In the genomic region with DNA sequence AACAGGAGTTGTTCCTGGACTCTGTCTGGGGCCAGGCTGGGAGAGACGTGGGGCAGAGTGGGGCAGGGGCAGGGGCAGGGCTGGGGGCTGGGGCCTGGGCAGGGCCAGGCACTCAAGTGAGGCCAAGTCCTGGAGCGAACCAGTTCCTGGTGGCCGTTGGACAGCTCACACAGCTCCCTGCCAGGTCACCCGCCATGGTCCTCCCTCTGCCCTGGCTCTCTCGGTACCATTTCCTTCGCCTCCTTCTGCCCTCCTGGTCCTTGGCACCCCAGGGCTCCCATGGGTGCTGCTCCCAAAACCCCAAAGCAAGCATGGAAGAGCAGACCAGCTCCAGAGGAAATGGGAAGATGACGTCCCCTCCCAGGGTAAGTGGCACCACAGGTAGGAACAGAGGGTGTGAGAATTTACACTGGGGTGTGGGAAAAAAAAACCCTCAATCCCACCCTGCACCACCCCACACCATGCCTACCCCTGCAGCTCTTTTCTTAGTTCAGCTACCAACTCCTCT, we compare ENCODE assay signal across 14 cellular contexts. TPM values are rescaled to one million over a fixed set of nuclear protein-coding genes. Genes with fewer than 3 reads are reported as not detected.
A peak's percentile ranks its signal among the peaks of the same experiment; 100 is the strongest.
DNase-seq lines count a peak whose midpoint lies in the region; ATAC-seq and TF ChIP-seq lines count a peak whose summit lies in the region.
"Had no signal": no experiment of that assay in that cellular context is flagged by ENCODE, and none has a peak within 500 bp of the region (broad histone marks: within the 10 kb centered on the region; RNA-seq: fewer than 3 reads in every experiment).

A gene with protein sequence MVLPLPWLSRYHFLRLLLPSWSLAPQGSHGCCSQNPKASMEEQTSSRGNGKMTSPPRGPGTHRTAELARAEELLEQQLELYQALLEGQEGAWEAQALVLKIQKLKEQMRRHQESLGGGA (plus strand): TSS at position 142 of the 508 bp plus-strand sequence. CDS start 53 bp downstream, at position 195.

- ATAC-seq in activated T-cell treated with anti-CD3 and anti-CD28 coated beads, Interleukin-2, amount 50 U/mL, for 72 hours (replicated peaks in 1 of 2) = peak; percentile 12 to 15
- ATAC-seq in stimulated activated naive B cell treated with anti-CD40 and anti-IgM and Interleukin-4, amounts not matched to agents 10 μg/mL and 1 μg/mL and 100 μg/mL, for 72 hours (replicated peaks) = peak; percentile 22 to 29

- no peak for DNase-seq in activated T-cell treated with anti-CD3 and anti-CD28 coated beads, Interleukin-2, amount 50 U/mL, for 72 hours
- no peak for DNase-seq in activated T-cell treated with anti-CD3 and anti-CD28 coated beads for 4 hours
- DNase-seq in SK-N-SH = no peak
- DNase-seq in stimulated activated naive B cell treated with anti-CD40 and anti-IgM and Interleukin-4, amounts not matched to agents 10 μg/mL and 1 μg/mL and 100 μg/mL, for 72 hours = no peak
- DNase-seq in NCI-H2029 (lab: John Stamatoyannopoulos, UW) = no peak
- DNase-seq in iPS-NIHi7 (ENCODE audit: extremely low spot score) = no peak
- no peak for DNase-seq in NCI-H1092 (lab: John Stamatoyannopoulos, UW)
- DNase-seq: activated CD4-positive, alpha-beta T cell treated with anti-CD3 and anti-CD28 coated beads for 4 hours; heart right ventricle had no signal

- H2AFZ ChIP-seq in SK-N-SH (ENCODE audit: low read depth) = no peak within 1 kb of the TSS

- H3K27ac Mint-ChIP-seq in activated T-cell treated with anti-CD3 and anti-CD28 coated beads, Interleukin-2, amount 50 U/mL, for 72 hours = no peak within 1 kb of the TSS
- peak within 1 kb of the TSS; percentile 91 for H3K27ac Mint-ChIP-seq in stimulated activated naive B cell treated with anti-CD40 and anti-IgM and Interleukin-4, amounts not matched to agents 10 μg/mL and 1 μg/mL and 100 μg/mL, for 72 hours

- 90% methylated on average over 6 of the region's 7 CpGs for WGBS in SK-N-SH (ENCODE audit: low lambda C conversion rate)

- no peaks in the 10 kb centered on the region for H3K27me3 ChIP-seq in SK-N-SH (ENCODE audit: insufficient read depth)
- H3K27me3 ChIP-seq in iPS-20b (ENCODE audit: insufficient read depth, low read length) = no peaks in the 10 kb centered on the region
- H3K27me3 ChIP-seq: adrenal gland, heart right ventricle, SJSA1 had no signal

- TF ChIP-seq CTCF in SK-N-SH (IDR thresholded peaks at IDR 0.05) = no peak

- H3K4me1 Mint-ChIP-seq in activated T-cell treated with anti-CD3 and anti-CD28 coated beads, Interleukin-2, amount 50 U/mL, for 72 hours (ENCODE audit: low read depth) = peaks cover 13% of the 10 kb centered on the region
- H3K4me1 Mint-ChIP-seq in stimulated activated naive B cell treated with anti-CD40 and anti-IgM and Interleukin-4, amounts not matched to agents 10 μg/mL and 1 μg/mL and 100 μg/mL, for 72 hours = peaks cover 13 to 29% of the 10 kb centered on the region in 2 donors

- no peak within 1 kb of the TSS for H3K4me2 ChIP-seq in SK-N-SH

- CTCF ChIA-PET in SK-N-SH (lab: Yijun Ruan, JAX) = interaction anchor here (0.7 to 1.1 kb wide), 2 partner anchors 10 to 11 kb away, joined by 3 to 4 read pairs; no protein-coding TSS in a partner anchor

- no peak within 1 kb of the TSS for H3K9ac ChIP-seq in SK-N-SH
- 0 out of 2 replicates have a peak within 1 kb of the TSS, but pooled peaks have one; percentile 15 for H3K9ac ChIP-seq in iPS-20b (ENCODE audit: low read depth, low read length)

- H3K27ac ChIP-seq in SK-N-SH (ENCODE audit: low read depth in 2 of 2, low read length in 1 of 2) (no peak within 1 kb of the TSS), iPS-20b (ENCODE audit: low read length) (no peak within 1 kb of the TSS)
- H3K27ac ChIP-seq: adrenal gland, heart right ventricle, SJSA1 had no signal

- H3K9me3 Mint-ChIP-seq in activated T-cell treated with anti-CD3 and anti-CD28 coated beads, Interleukin-2, amount 50 U/mL, for 72 hours = no peaks in the 10 kb centered on the region
- H3K9me3 Mint-ChIP-seq in stimulated activated naive B cell treated with anti-CD40 and anti-IgM and Interleukin-4, amounts not matched to agents 10 μg/mL and 1 μg/mL and 100 μg/mL, for 72 hours = no peaks in the 10 kb centered on the region
- H3K9me3 Mint-ChIP-seq: IgD-negative memory B cell had no signal

- H3K4me1 ChIP-seq in SK-N-SH (ENCODE audit: control insufficient read depth in 1 of 2, insufficient read depth in 2 of 2, low read depth in 1 of 2, low read length in 1 of 2) (peaks cover 0 to 14% of the 10 kb centered on the region in 2 experiments; a peak in 2 of 4 replicates), iPS-20b (ENCODE audit: insufficient read depth, low read length) (no peaks in the 10 kb centered on the region)

- H3K9me3 ChIP-seq in SK-N-SH (no peaks in the 10 kb centered on the region), iPS-20b (ENCODE audit: insufficient read depth, low read depth, low read length) (no peaks in the 10 kb centered on the region)
- H3K9me3 ChIP-seq: adrenal gland, heart right ventricle, SJSA1 had no signal

- H3K79me2 ChIP-seq in SK-N-SH (ENCODE audit: insufficient read depth) = peaks cover 7% of the 10 kb centered on the region; the same call in 1 of the 2 replicates

- H3K36me3 ChIP-seq in SK-N-SH (replicated peaks in 1 of 2; ENCODE audit: control insufficient read depth in 1 of 2, insufficient read depth in 2 of 2, low read length in 1 of 2) (peaks cover 35 to 43% of the 10 kb centered on the region in 2 experiments), iPS-20b (ENCODE audit: insufficient read depth, low read depth, low read length) (peaks cover 47% of the 10 kb centered on the region)

- POLR2A ChIA-PET in SK-N-SH (lab: Yijun Ruan, JAX) = interaction anchor here (1.2 kb wide), 1 partner anchor 13 kb away, joined by 4 read pairs; the partner anchor contains the start of gene DDX39B

- TF ChIP-seq EP300 in SK-N-SH (IDR thresholded peaks at IDR 0.05; ENCODE audit: borderline replicate concordance in 1 of 2, low read depth in 1 of 2, low read length in 1 of 2) = no peak

- H4K20me1 ChIP-seq in SK-N-SH (ENCODE audit: insufficient read depth) = peaks cover 26% of the 10 kb centered on the region

- no peaks in the 10 kb centered on the region for H3K27me3 Mint-ChIP-seq in activated T-cell treated with anti-CD3 and anti-CD28 coated beads, Interleukin-2, amount 50 U/mL, for 72 hours (ENCODE audit: low read depth)
- H3K27me3 Mint-ChIP-seq in stimulated activated naive B cell treated with anti-CD40 and anti-IgM and Interleukin-4, amounts not matched to agents 10 μg/mL and 1 μg/mL and 100 μg/mL, for 72 hours = no peaks in the 10 kb centered on the region
- H3K27me3 Mint-ChIP-seq: IgD-negative memory B cell had no signal

- H3K4me3 Mint-ChIP-seq in activated T-cell treated with anti-CD3 and anti-CD28 coated beads, Interleukin-2, amount 50 U/mL, for 72 hours = no peak within 1 kb of the TSS
- H3K4me3 Mint-ChIP-seq in stimulated activated naive B cell treated with anti-CD40 and anti-IgM and Interleukin-4, amounts not matched to agents 10 μg/mL and 1 μg/mL and 100 μg/mL, for 72 hours = no peak within 1 kb of the TSS
- H3K4me3 Mint-ChIP-seq: IgD-negative memory B cell had no signal

- H3F3A ChIP-seq in SK-N-SH (replicated peaks; ENCODE audit: insufficient read depth) = peaks cover 28% of the 10 kb centered on the region

- TF ChIP-seq RAD21 in SK-N-SH (IDR thresholded peaks at IDR 0.05; ENCODE audit: low read length) = no peak

- peaks cover 15 to 24% of the 10 kb centered on the region in 2 donors for H3K36me3 Mint-ChIP-seq in activated T-cell treated with anti-CD3 and anti-CD28 coated beads, Interleukin-2, amount 50 U/mL, for 72 hours (ENCODE audit: insufficient read depth in 2 of 2)
- peaks cover 31 to 42% of the 10 kb centered on the region in 2 donors for H3K36me3 Mint-ChIP-seq in stimulated activated naive B cell treated with anti-CD40 and anti-IgM and Interleukin-4, amounts not matched to agents 10 μg/mL and 1 μg/mL and 100 μg/mL, for 72 hours
- H3K36me3 Mint-ChIP-seq: IgD-negative memory B cell had no signal

- H3K9me2 ChIP-seq in SK-N-SH = no peaks in the 10 kb centered on the region

- no peak within 1 kb of the TSS for H3K4me3 ChIP-seq in SK-N-SH (ENCODE audit: low read depth in 2 of 2, low read length in 1 of 2)
- no peak within 1 kb of the TSS for H3K4me3 ChIP-seq in iPS-20b (ENCODE audit: low read length)
- H3K4me3 ChIP-seq: adrenal gland, heart right ventricle, SJSA1 had no signal

TF ChIP-seq in SK-N-SH, 30 proteins besides CTCF, POLR2A, EP300 and RAD21:
- TF ChIP-seq POLR2AphosphoS5 (IDR thresholded peaks at IDR 0.05; ENCODE audit: low read depth, low read length) (peak; percentile 13), PBX3 (IDR thresholded peaks at IDR 0.05) (0 out of 2 replicates have a peak, but pooled peaks have one; percentile 5)
- TF ChIP-seq, protein P1, sequence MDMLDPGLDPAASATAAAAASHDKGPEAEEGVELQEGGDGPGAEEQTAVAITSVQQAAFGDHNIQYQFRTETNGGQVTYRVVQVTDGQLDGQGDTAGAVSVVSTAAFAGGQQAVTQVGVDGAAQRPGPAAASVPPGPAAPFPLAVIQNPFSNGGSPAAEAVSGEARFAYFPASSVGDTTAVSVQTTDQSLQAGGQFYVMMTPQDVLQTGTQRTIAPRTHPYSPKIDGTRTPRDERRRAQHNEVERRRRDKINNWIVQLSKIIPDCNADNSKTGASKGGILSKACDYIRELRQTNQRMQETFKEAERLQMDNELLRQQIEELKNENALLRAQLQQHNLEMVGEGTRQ (IDR thresholded peaks at IDR 0.05; ENCODE audit: borderline replicate concordance, low read depth, low read length) = no peak

RNA-seq across cellular contexts. Expression of the gene that starts here (rescaled TPM):
- total RNA-seq in activated T-cell treated with anti-CD3 and anti-CD28 coated beads, Interleukin-2, amount 50 U/mL, for 72 hours = not detected
- polyA plus RNA-seq in SK-N-SH (2012; rRNA removed) = not detected in 2 replicates
- not detected in 2 replicates for polyA plus RNA-seq in SK-N-SH (2012; cell fraction: cytosol; rRNA removed)
- not detected in 2 replicates for polyA plus RNA-seq in SK-N-SH (2012; cell fraction: nucleus; rRNA removed)
- total RNA-seq: adrenal gland, Daoy, heart right ventricle, SJSA1 had no signal
- polyA plus RNA-seq: adrenal gland, heart right ventricle, IgD-negative memory B cell had no signal

Comparison
In these comparisons a context has a peak if more than half of its experiments do, and no peak if none do; other contexts are left out.
1. Peak in ATAC-seq in activated T-cell treated with anti-CD3 and anti-CD28 coated beads, Interleukin-2, amount 50 U/mL, for 72 hours; RNA of the gene not detected or under 1 TPM.